Comparison of ENCODE assay signal across 1 cellular context in the genomic region with DNA sequence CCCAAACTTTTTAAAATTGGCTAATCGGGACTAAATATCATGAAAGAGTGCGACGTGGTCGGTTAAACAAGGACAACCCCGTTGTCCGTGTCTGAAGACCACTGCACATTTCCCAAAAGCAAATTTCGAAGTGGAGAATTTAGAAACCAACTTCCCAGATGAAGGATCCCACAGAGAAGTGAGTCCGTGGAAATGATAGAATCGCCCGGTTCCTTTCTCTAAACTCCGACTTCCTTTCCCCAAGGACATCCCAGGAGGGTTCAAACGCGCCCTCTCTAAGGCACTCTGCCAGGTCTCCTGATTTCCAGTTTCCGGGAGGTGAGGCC.
A peak's percentile ranks its signal among the peaks of the same experiment; 100 is the strongest.
TF ChIP-seq lines count a peak whose summit lies in the region.

No MANE protein-coding gene starts in this region.

TF ChIP-seq in K562, 482 proteins besides CTCF, POLR2A, EP300 and RAD21:
- TF ChIP-seq ZBED1 (IDR thresholded peaks at IDR 0.05) (0 out of 2 replicates have a peak, but pooled peaks have one; percentile 11), CBX1 (IDR thresholded peaks at IDR 0.05; ENCODE audit: low read depth) (no peak)
- TF ChIP-seq, protein P1, sequence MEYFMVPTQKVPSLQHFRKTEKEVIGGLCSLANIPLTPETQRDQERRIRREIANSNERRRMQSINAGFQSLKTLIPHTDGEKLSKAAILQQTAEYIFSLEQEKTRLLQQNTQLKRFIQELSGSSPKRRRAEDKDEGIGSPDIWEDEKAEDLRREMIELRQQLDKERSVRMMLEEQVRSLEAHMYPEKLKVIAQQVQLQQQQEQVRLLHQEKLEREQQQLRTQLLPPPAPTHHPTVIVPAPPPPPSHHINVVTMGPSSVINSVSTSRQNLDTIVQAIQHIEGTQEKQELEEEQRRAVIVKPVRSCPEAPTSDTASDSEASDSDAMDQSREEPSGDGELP (CRISPR knock-in tag; IDR thresholded peaks at IDR 0.05; ENCODE audit: borderline replicate concordance): no peak
